Comparison of ENCODE assay signal across 21 cellular contexts in the genomic region with DNA sequence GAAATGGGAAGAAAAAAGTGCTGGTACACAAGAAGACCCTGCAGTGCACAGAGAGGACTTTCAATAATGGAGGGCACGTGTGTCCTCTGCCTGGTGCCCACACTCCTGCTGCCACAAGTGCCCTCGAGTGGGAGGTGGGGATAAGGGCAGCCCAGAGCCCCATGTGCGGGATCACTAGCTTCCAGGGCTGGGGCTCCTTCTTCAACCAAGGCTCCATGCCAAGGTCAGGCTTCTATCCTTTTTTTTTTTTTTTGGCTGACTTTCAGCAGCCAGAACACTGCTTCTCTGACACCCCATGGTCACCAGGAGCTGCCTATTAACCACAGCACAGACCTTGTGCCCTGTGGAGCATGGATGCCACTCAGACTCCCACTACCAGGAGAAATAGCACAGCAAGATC. TPM values are rescaled to one million over a fixed set of nuclear protein-coding genes. Genes with fewer than 3 reads are reported as not detected.
DNase-seq lines count a peak whose midpoint lies in the region; ATAC-seq and TF ChIP-seq lines count a peak whose summit lies in the region.
"Had no signal": no experiment of that assay in that cellular context is flagged by ENCODE, and none has a peak within 500 bp of the region (broad histone marks: within the 10 kb centered on the region; RNA-seq: fewer than 3 reads in every experiment).

No MANE protein-coding gene starts in this region.

- H3K9me3 Mint-ChIP-seq in brain (peaks cover 0 to 2% (median 0%) of the 10 kb centered on the region in 5 experiments), glutamatergic neuron (ENCODE audit: unreplicated experiment) (peaks cover 1% of the 10 kb centered on the region)
- H3K9me3 Mint-ChIP-seq: CD4-positive, CD25-positive, alpha-beta regulatory T cell had no signal

- in situ Hi-C loops in ACHN (cut with HindIII; ENCODE audit: low pct_ligation_motif_present, low pct_unique_long_range_greater_than_20kb, low sequenced_read_pairs), result no loop called here

- H3K4me1 Mint-ChIP-seq in brain, result peaks cover 70% of the 10 kb centered on the region
- H3K4me1 Mint-ChIP-seq in glutamatergic neuron (ENCODE audit: low read depth, unreplicated experiment), result peaks cover 27% of the 10 kb centered on the region

- intact Hi-C loops in aorta (cut with DNase I), result loop anchor here in 1 of 2 donors (10.0 kb wide), 1 partner anchor 189 kb away; no protein-coding TSS in a partner anchor

- no peaks in the 10 kb centered on the region for H3K36me3 ChIP-seq in aorta (ENCODE audit: control insufficient read depth in 1 of 2, insufficient read depth in 2 of 2, low read length in 1 of 2)
- H3K36me3 ChIP-seq: BE2C had no signal

- H3K4me1 ChIP-seq in aorta (ENCODE audit: control insufficient read depth in 1 of 2, insufficient read depth in 2 of 2, low read length in 2 of 2), result no peaks in the 10 kb centered on the region

- peak overlapping the region in 3 of 5 experiments; percentile 65 to 81 (median 66) for H3K4me3 Mint-ChIP-seq in brain
- no peak overlapping the region for H3K4me3 Mint-ChIP-seq in glutamatergic neuron (ENCODE audit: unreplicated experiment)
- H3K4me3 Mint-ChIP-seq: CD4-positive, CD25-positive, alpha-beta regulatory T cell had no signal

- no peak overlapping the region for H3K4me3 ChIP-seq in aorta (ENCODE audit: low read length in 2 of 2)
- H3K4me3 ChIP-seq: K562 had no signal

- H3K27ac Mint-ChIP-seq in brain (peak overlapping the region; percentile 90 to 99 (median 94)), glutamatergic neuron (ENCODE audit: unreplicated experiment) (no peak overlapping the region)

- no peaks in the 10 kb centered on the region for H3K27me3 ChIP-seq in aorta (ENCODE audit: control insufficient read depth in 1 of 2, insufficient read depth in 2 of 2, low read length in 1 of 2)
- H3K27me3 ChIP-seq: BE2C had no signal

- no peaks in the 10 kb centered on the region for H3K9me3 ChIP-seq in aorta (ENCODE audit: control insufficient read depth, low read length)
- H3K9me3 ChIP-seq: BE2C had no signal

- DNase-seq in glutamatergic neuron, result peak; percentile 1
- DNase-seq in pons (ENCODE audit: low spot score), result peak; percentile 46
- DNase-seq in aorta, result peak; percentile 14 to 17
- DNase-seq in ACHN, result no peak
- DNase-seq in effector CD4-positive, alpha-beta T cell, result no peak
- DNase-seq: BE2C; CD4-positive, CD25-positive, alpha-beta regulatory T cell; DMS153; GDM1; GOT3; NCI-H1105; NCI-H2081; NCI-H748 treated with DMSO at 0.1 percent for 48 hours; NK-92 treated with Interleukin-12 subunit alpha and Interleukin-12 subunit beta, amount 100 ng/mL, for 24 hours had no signal

- H3K27ac ChIP-seq in aorta (ENCODE audit: low read depth in 1 of 2, low read length in 2 of 2), result no peak overlapping the region

- H3K36me3 Mint-ChIP-seq in brain, result no peaks in the 10 kb centered on the region
- no peaks in the 10 kb centered on the region for H3K36me3 Mint-ChIP-seq in glutamatergic neuron (ENCODE audit: unreplicated experiment)
- H3K36me3 Mint-ChIP-seq: CD4-positive, CD25-positive, alpha-beta regulatory T cell had no signal

- TF ChIP-seq CTCF in brain (conservative IDR thresholded peaks at IDR 0.05) (no peak), glutamatergic neuron (IDR thresholded peaks at IDR 0.05; ENCODE audit: partially characterized antibody, unreplicated experiment) (no peak)

- WGBS in aorta, 2 donors, result 90 to 93% methylated on average over 3 of the region's 3 CpGs

- H3K27me3 Mint-ChIP-seq in brain (peaks cover 6% of the 10 kb centered on the region), glutamatergic neuron (ENCODE audit: unreplicated experiment) (peaks cover 9% of the 10 kb centered on the region)

- ATAC-seq in aorta (ENCODE audit: low FRiP score) (no peak), GM21447 (IDR thresholded peaks at IDR 0.05; ENCODE audit: unreplicated experiment) (no peak)
- ATAC-seq: HCT116, K562 had no signal

RNA-seq across cellular contexts. Expression of gene ACSL6, which starts 7.5 kb away (rescaled TPM):
- polyA plus RNA-seq in brain (ENCODE audit: insufficient read depth, low read depth, low replicate concordance), result 4.8 TPM
- 8.1 TPM for total RNA-seq in glutamatergic neuron (ENCODE audit: unreplicated experiment)
- 1 to 10 TPM in 1 of 2 donors, under 1 TPM in 1; 0.42 to 2.3 TPM for total RNA-seq in aorta
- polyA plus RNA-seq in aorta, result under 1 TPM; 0.03 to 0.13 TPM

RNA-seq across cellular contexts. Expression of gene IL3, which starts 56.5 kb away (rescaled TPM):
- not detected for polyA plus RNA-seq in brain (ENCODE audit: insufficient read depth, low read depth, low replicate concordance)
- not detected for total RNA-seq in glutamatergic neuron (ENCODE audit: unreplicated experiment)
- total RNA-seq in aorta, result not detected
- not detected for polyA plus RNA-seq in aorta
- total RNA-seq: CD4-positive, CD25-positive, alpha-beta regulatory T cell; Daoy; K562; NCI-H460; Right ventricle myocardium superior had no signal
- polyA plus RNA-seq: CD4-positive, CD25-positive, alpha-beta regulatory T cell; K562 had no signal

RNA-seq across cellular contexts. Expression of gene MEIKIN, which starts 58.5 kb away (rescaled TPM):
- polyA plus RNA-seq in brain (ENCODE audit: insufficient read depth, low read depth, low replicate concordance) (not detected), aorta (not detected)
- total RNA-seq in glutamatergic neuron (ENCODE audit: unreplicated experiment) (not detected), aorta (1 to 10 TPM; 1.2 to 3.4 TPM)
- total RNA-seq: CD4-positive, CD25-positive, alpha-beta regulatory T cell; Daoy; NCI-H460; Right ventricle myocardium superior had no signal
- polyA plus RNA-seq: CD4-positive, CD25-positive, alpha-beta regulatory T cell; K562 had no signal

Comparison
In these comparisons a context has a peak if more than half of its experiments do, and no peak if none do; other contexts are left out.
1. DNase-seq: peak in glutamatergic neuron (single experiment), pons (single experiment) and aorta (2 of 2); none in ACHN (single experiment) and effector CD4-positive, alpha-beta T cell (single experiment).